28 cellular contexts compared by ENCODE assay signal in the genomic region with DNA sequence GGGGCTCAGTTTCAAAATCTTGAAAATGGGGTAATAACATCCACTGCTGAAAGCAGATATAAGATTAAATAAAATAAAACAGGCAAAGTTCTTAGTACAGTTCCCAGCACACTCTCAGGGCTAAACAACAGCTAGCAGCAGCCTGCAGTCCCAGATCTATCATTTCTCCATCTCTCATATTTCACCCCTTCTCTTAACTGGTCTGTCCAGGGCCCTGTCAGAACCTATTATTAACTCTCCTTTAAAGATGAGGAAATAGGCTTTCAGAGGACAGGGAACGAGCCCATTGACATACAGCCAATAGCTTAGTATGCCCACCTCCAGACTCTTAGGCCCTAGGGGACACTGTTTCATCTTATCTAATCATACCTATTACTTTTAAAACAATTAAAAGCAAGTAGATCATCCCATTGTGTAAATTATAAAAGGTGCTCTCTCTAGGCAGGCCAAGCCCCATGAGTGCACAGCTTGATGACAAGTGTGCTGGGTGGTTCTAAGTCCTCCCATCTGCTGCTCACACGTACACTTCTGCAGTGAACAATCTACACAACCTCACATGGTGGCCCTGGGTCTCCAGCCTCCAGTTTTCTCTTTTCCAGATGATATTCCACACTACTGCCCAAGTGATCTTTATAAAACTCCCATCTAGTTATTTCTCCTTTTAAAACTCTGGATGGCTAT.
DNase-seq lines count a peak whose midpoint lies in the region; ATAC-seq, FAIRE-seq and TF ChIP-seq lines count a peak whose summit lies in the region.
"Had no signal": no experiment of that assay in that cellular context is flagged by ENCODE, and none has a peak within 500 bp of the region (broad histone marks: within the 10 kb centered on the region; RNA-seq: fewer than 3 reads in every experiment).

No MANE protein-coding gene starts in this region.

- H3K36me3 Mint-ChIP-seq in type B pancreatic cell: no peaks in the 10 kb centered on the region
- H3K36me3 Mint-ChIP-seq: neural progenitor cell had no signal

- H3K79me2 ChIP-seq in SK-N-SH (ENCODE audit: insufficient read depth): peaks cover 86% of the 10 kb centered on the region

- CTCF ChIA-PET in SK-N-SH (lab: Yijun Ruan, JAX): interaction anchor here (0.8 to 1.1 kb wide), 3 partner anchors 9 to 13 kb away, joined by 3 read pairs; no protein-coding TSS in a partner anchor

- H3K9me3 ChIP-seq in SK-N-SH: no peaks in the 10 kb centered on the region
- no peaks in the 10 kb centered on the region for H3K9me3 ChIP-seq in kidney (ENCODE audit: control insufficient read depth in 1 of 2, low read length in 2 of 2)
- H3K9me3 ChIP-seq: body of pancreas, colonic mucosa, heart right ventricle, thoracic aorta, vagina had no signal

- H3K36me3 ChIP-seq in SK-N-SH (replicated peaks in 1 of 2; ENCODE audit: control insufficient read depth in 1 of 2, insufficient read depth in 2 of 2, low read length in 1 of 2) (peaks cover 4 to 21% of the 10 kb centered on the region in 2 experiments), kidney (ENCODE audit: control insufficient read depth in 1 of 2, insufficient read depth in 2 of 2, low read length in 2 of 2) (no peaks in the 10 kb centered on the region)
- H3K36me3 ChIP-seq: colonic mucosa, heart right ventricle, neural progenitor cell, thoracic aorta, vagina had no signal

- no peak for FAIRE-seq in kidney (lab: Jason Lieb, UNC)
- FAIRE-seq: GM12891 had no signal

- H3K9ac ChIP-seq in SK-N-SH (no peak overlapping the region), kidney (ENCODE audit: low read length in 2 of 2) (no peak overlapping the region)
- H3K9ac ChIP-seq: neural progenitor cell had no signal

- H3K4me3 ChIP-seq in SK-N-SH (ENCODE audit: low read depth in 2 of 2, low read length in 1 of 2) (no peak overlapping the region), kidney (ENCODE audit: low read length in 2 of 2) (no peak overlapping the region)
- H3K4me3 ChIP-seq: body of pancreas, colonic mucosa, heart right ventricle, neural progenitor cell, thoracic aorta, vagina had no signal

- H3K4me3 Mint-ChIP-seq in type B pancreatic cell: no peak overlapping the region
- H3K4me3 Mint-ChIP-seq: activated T-cell treated with anti-CD3 and anti-CD28 coated beads, Interleukin-2, amount 50 U/mL, for 24 hours; CD4-positive, alpha-beta T cell; neural progenitor cell had no signal

- TF ChIP-seq RAD21 in SK-N-SH (IDR thresholded peaks at IDR 0.05; ENCODE audit: low read length): no peak

- DNase-seq in Right ventricle myocardium inferior (ENCODE audit: missing footprints) (no peak), Right ventricle myocardium superior (no peak), SK-N-SH (no peak), iris pigment epithelial cell (ENCODE audit: low read depth) (peak; percentile 19), type B pancreatic cell (ENCODE audit: extremely low spot score, unreplicated experiment) (no peak), activated gamma-delta T cell (lab: John Stamatoyannopoulos, UW) (no peak), kidney (no peak)
- DNase-seq in activated CD4-positive, CD25-positive, alpha-beta regulatory T cell (lab: John Stamatoyannopoulos, UW): no peak
- DNase-seq: activated CD4-positive, alpha-beta T cell treated with anti-CD3 and anti-CD28 coated beads for 4 hours; activated T-cell treated with anti-CD3 and anti-CD28 coated beads, Interleukin-2, amount 50 U/mL, for 24 hours; AML-193; body of pancreas; CD4-positive, alpha-beta T cell; colonic mucosa; effector memory CD4-positive, alpha-beta T cell; erythroblast; heart right ventricle; NCI-H1694 treated with DMSO at 0.1 percent for 48 hours; NCI-H2171 treated with DMSO at 0.1 percent for 48 hours; NCI-H748 treated with DMSO at 0.1 percent for 48 hours; stimulated activated naive CD8-positive, alpha-beta T cell treated with anti-CD3 and anti-CD28 coated beads, Interleukin-15, Interleukin-2, amounts not matched to agents 100 U/mL and 50 U/mL, for 24 hours; T-helper 2 cell had no signal

- H3K27ac Mint-ChIP-seq in type B pancreatic cell: peak overlapping the region; percentile 60
- H3K27ac Mint-ChIP-seq: activated T-cell treated with anti-CD3 and anti-CD28 coated beads, Interleukin-2, amount 50 U/mL, for 24 hours; CD4-positive, alpha-beta T cell; neural progenitor cell had no signal

- TF ChIP-seq EP300 in SK-N-SH (IDR thresholded peaks at IDR 0.05; ENCODE audit: borderline replicate concordance in 1 of 2, low read depth in 1 of 2, low read length in 1 of 2): no peak

- peak overlapping the region; percentile 15; the same call in 1 of the 2 replicates for H3K4me2 ChIP-seq in SK-N-SH
- H3K4me2 ChIP-seq: neural progenitor cell had no signal

- intact Hi-C loops in Right ventricle myocardium inferior (cut with DNase I): loop anchor here (5.0 kb wide), 1 partner anchor 43 kb away; no protein-coding TSS in a partner anchor
- intact Hi-C loops in Right ventricle myocardium superior (cut with DNase I): no loop called here
- intact Hi-C loops in kidney (cut with DNase I): no loop called here

- peaks cover 16% of the 10 kb centered on the region for H3K4me1 Mint-ChIP-seq in type B pancreatic cell (ENCODE audit: unreplicated experiment)

- ATAC-seq in Right ventricle myocardium inferior (peak; percentile 28), Right ventricle myocardium superior (ENCODE audit: poor library complexity) (no peak)
- ATAC-seq: body of pancreas; sciatic nerve; stimulated activated naive CD8-positive, alpha-beta T cell treated with anti-CD3 and anti-CD28 coated beads, Interleukin-15, Interleukin-2, amounts not matched to agents 100 U/mL and 50 U/mL, for 24 hours had no signal

- no peaks in the 10 kb centered on the region for H3K9me2 ChIP-seq in SK-N-SH

- no peak overlapping the region for H2AFZ ChIP-seq in SK-N-SH (ENCODE audit: low read depth)
- H2AFZ ChIP-seq: neural progenitor cell had no signal

- no peaks in the 10 kb centered on the region for H3K27me3 Mint-ChIP-seq in type B pancreatic cell

- no peaks in the 10 kb centered on the region for H3K27me3 ChIP-seq in SK-N-SH (ENCODE audit: insufficient read depth)
- H3K27me3 ChIP-seq: body of pancreas, colonic mucosa, heart right ventricle, neural progenitor cell, vagina had no signal

- H3K9me3 Mint-ChIP-seq in type B pancreatic cell: no peaks in the 10 kb centered on the region
- H3K9me3 Mint-ChIP-seq: activated T-cell treated with anti-CD3 and anti-CD28 coated beads, Interleukin-2, amount 50 U/mL, for 24 hours; CD4-positive, alpha-beta T cell; neural progenitor cell had no signal

- 90% methylated on average over 2 of the region's 2 CpGs for WGBS in SK-N-SH (ENCODE audit: low lambda C conversion rate)

- POLR2A ChIA-PET in SK-N-SH (lab: Yijun Ruan, JAX): no interaction called here

- H3K27ac ChIP-seq in SK-N-SH (ENCODE audit: low read depth in 2 of 2, low read length in 1 of 2): peak overlapping the region in 1 of 2 experiments; percentile 55; a peak in 3 of 4 replicates
- no peak overlapping the region for H3K27ac ChIP-seq in kidney (ENCODE audit: low read depth in 2 of 2, low read length in 2 of 2)
- H3K27ac ChIP-seq: body of pancreas, colonic mucosa, heart right ventricle, neural progenitor cell, RWPE1, thoracic aorta, vagina had no signal

- peaks cover 0 to 11% of the 10 kb centered on the region in 2 experiments; a peak in 2 of 4 replicates for H3K4me1 ChIP-seq in SK-N-SH (ENCODE audit: control insufficient read depth in 1 of 2, insufficient read depth in 2 of 2, low read depth in 1 of 2, low read length in 1 of 2)
- peaks cover 7 to 12% of the 10 kb centered on the region in 2 donors for H3K4me1 ChIP-seq in kidney (ENCODE audit: control insufficient read depth in 1 of 2, insufficient read depth in 1 of 2, low read depth in 1 of 2, low read length in 2 of 2)
- H3K4me1 ChIP-seq: colonic mucosa, vagina had no signal

- H4K20me1 ChIP-seq in SK-N-SH (ENCODE audit: insufficient read depth): no peaks in the 10 kb centered on the region

- TF ChIP-seq CTCF in SK-N-SH (IDR thresholded peaks at IDR 0.05) (no peak), type B pancreatic cell (conservative IDR thresholded peaks at IDR 0.05) (no peak), kidney (IDR thresholded peaks at IDR 0.05; ENCODE audit: borderline replicate concordance, extremely low read depth, insufficient read depth) (no peak)

- peaks cover 7% of the 10 kb centered on the region for H3F3A ChIP-seq in SK-N-SH (replicated peaks; ENCODE audit: insufficient read depth)

TF ChIP-seq in SK-N-SH, 30 proteins besides CTCF, POLR2A, EP300 and RAD21:
- TF ChIP-seq GATA2 (CRISPR knock-in tag; IDR thresholded peaks at IDR 0.05): no peak
- TF ChIP-seq POLR2AphosphoS5 (IDR thresholded peaks at IDR 0.05; ENCODE audit: low read depth, low read length): no peak
- TF ChIP-seq NFIC (IDR thresholded peaks at IDR 0.05; ENCODE audit: borderline replicate concordance): no peak
- no peak for TF ChIP-seq TCF12 (IDR thresholded peaks at IDR 0.05)
- TF ChIP-seq, protein P1, sequence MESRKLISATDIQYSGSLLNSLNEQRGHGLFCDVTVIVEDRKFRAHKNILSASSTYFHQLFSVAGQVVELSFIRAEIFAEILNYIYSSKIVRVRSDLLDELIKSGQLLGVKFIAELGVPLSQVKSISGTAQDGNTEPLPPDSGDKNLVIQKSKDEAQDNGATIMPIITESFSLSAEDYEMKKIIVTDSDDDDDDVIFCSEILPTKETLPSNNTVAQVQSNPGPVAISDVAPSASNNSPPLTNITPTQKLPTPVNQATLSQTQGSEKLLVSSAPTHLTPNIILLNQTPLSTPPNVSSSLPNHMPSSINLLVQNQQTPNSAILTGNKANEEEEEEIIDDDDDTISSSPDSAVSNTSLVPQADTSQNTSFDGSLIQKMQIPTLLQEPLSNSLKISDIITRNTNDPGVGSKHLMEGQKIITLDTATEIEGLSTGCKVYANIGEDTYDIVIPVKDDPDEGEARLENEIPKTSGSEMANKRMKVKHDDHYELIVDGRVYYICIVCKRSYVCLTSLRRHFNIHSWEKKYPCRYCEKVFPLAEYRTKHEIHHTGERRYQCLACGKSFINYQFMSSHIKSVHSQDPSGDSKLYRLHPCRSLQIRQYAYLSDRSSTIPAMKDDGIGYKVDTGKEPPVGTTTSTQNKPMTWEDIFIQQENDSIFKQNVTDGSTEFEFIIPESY (IDR thresholded peaks at IDR 0.05; ENCODE audit: borderline replicate concordance, low read depth): no peak
